Comparison of ENCODE assay signal across 15 cellular contexts in the genomic region with DNA sequence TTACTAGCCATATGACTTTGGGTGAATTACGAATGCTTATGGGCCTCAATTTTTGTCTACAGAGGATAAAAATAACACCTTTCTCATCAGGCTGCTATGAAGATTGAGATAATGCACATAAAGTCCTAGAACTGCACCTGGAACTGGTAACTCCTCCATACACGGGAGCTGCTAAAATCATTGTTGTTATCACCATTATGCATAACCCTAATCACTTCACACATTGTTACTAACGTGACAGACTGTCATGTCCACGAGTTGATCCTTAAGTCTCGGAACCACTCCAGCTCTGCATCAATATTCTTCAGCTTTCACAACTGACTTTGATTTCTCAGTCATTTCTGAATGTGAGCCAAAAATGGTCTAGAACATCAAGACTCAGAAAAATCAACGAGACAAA.
DNase-seq lines count a peak whose midpoint lies in the region; FAIRE-seq and TF ChIP-seq lines count a peak whose summit lies in the region.
"Had no signal": no experiment of that assay in that cellular context is flagged by ENCODE, and none has a peak within 500 bp of the region (broad histone marks: within the 10 kb centered on the region; RNA-seq: fewer than 3 reads in every experiment).

No MANE protein-coding gene starts in this region.

- DNase-seq in GM12891 (ENCODE audit: insufficient read length, low spot score): no peak
- peak; percentile 23 for DNase-seq in NCI-H82 treated with DMSO at 0.1 percent for 48 hours (lab: John Stamatoyannopoulos, UW; ENCODE audit: unreplicated experiment)
- DNase-seq in esophagus squamous epithelium (lab: John Stamatoyannopoulos, UW): no peak
- no peak for DNase-seq in osteocyte (ENCODE audit: extremely low spot score, unreplicated experiment)
- no peak for DNase-seq in stimulated activated CD4-positive, alpha-beta T cell treated with anti-CD3 and anti-CD28 coated beads, Interleukin-12 subunit alpha, Interleukin-12 subunit beta, amount 100 ng/mL, for 4 hours
- DNase-seq in NCI-H1105 treated with DMSO at 0.1 percent for 48 hours (lab: John Stamatoyannopoulos, UW): no peak
- DNase-seq in D341Med (ENCODE audit: low spot score): no peak
- DNase-seq: GF-D8, naive B cell, SIG-M5 had no signal

- H3K4me1 Mint-ChIP-seq in osteocyte (ENCODE audit: unreplicated experiment): peaks cover 60% of the 10 kb centered on the region

- FAIRE-seq in GM12891 (lab: Jason Lieb, UNC): peak; percentile 59
- FAIRE-seq: bronchial epithelial cell, D721Med had no signal

- peak overlapping the region in 3 of 4 donors; percentile 4 to 65 (median 43) for H3K27ac ChIP-seq in esophagus squamous epithelium

- H3K4me1 ChIP-seq in esophagus squamous epithelium: peaks cover 0 to 18% (median 8%) of the 10 kb centered on the region in 3 donors

- no peak overlapping the region for H3K4me3 ChIP-seq in esophagus squamous epithelium
- H3K4me3 ChIP-seq: hepatocyte had no signal

- H3K9me3 Mint-ChIP-seq in osteocyte (ENCODE audit: unreplicated experiment): no peaks in the 10 kb centered on the region
- H3K9me3 Mint-ChIP-seq: activated naive CD4-positive, alpha-beta T cell treated with anti-CD3 and anti-CD28 coated beads, Interleukin-2, amount 50 U/mL, for 24 hours; naive B cell had no signal

- no peaks in the 10 kb centered on the region for H3K27me3 ChIP-seq in esophagus squamous epithelium
- H3K27me3 ChIP-seq: hepatocyte had no signal

- intact Hi-C loops in esophagus squamous epithelium (cut with DNase I): no loop called here

- no peaks in the 10 kb centered on the region for H3K9me3 ChIP-seq in esophagus squamous epithelium

- H3K27me3 Mint-ChIP-seq in osteocyte (ENCODE audit: unreplicated experiment): no peaks in the 10 kb centered on the region
- H3K27me3 Mint-ChIP-seq: activated naive CD4-positive, alpha-beta T cell treated with anti-CD3 and anti-CD28 coated beads, Interleukin-2, amount 50 U/mL, for 24 hours; B cell; naive B cell had no signal

- H3K4me3 Mint-ChIP-seq in osteocyte (ENCODE audit: unreplicated experiment): no peak overlapping the region
- H3K4me3 Mint-ChIP-seq: activated naive CD4-positive, alpha-beta T cell treated with anti-CD3 and anti-CD28 coated beads, Interleukin-2, amount 50 U/mL, for 24 hours; B cell; naive B cell had no signal

- WGBS in esophagus squamous epithelium, 2 donors: 72 to 81% methylated on average over 6 of the region's 6 CpGs

- H3K36me3 ChIP-seq in esophagus squamous epithelium: no peaks in the 10 kb centered on the region

- peaks cover 19% of the 10 kb centered on the region for H3K36me3 Mint-ChIP-seq in osteocyte (ENCODE audit: unreplicated experiment)

- H3K27ac Mint-ChIP-seq in osteocyte (ENCODE audit: unreplicated experiment): peak overlapping the region; percentile 94
- H3K27ac Mint-ChIP-seq: activated naive CD4-positive, alpha-beta T cell treated with anti-CD3 and anti-CD28 coated beads, Interleukin-2, amount 50 U/mL, for 24 hours had no signal

- TF ChIP-seq CTCF in esophagus squamous epithelium (IDR thresholded peaks at IDR 0.05) (no peak), osteocyte (IDR thresholded peaks at IDR 0.05) (no peak)

- TF ChIP-seq POLR2A in GM12891 (IDR thresholded peaks at IDR 0.05; ENCODE audit: low read depth, low read length) (no peak), esophagus squamous epithelium (IDR thresholded peaks at IDR 0.05) (no peak)

TF ChIP-seq in GM12891, 5 proteins besides CTCF, POLR2A, EP300 and RAD21:
- no peak for TF ChIP-seq SPI1 (IDR thresholded peaks at IDR 0.05; ENCODE audit: low read depth, low read length)
- no peak for TF ChIP-seq PAX5 (IDR thresholded peaks at IDR 0.05; ENCODE audit: insufficient read depth, low read length, severe bottlenecking)
- TF ChIP-seq TAF1 (IDR thresholded peaks at IDR 0.05; ENCODE audit: low read depth, low read length): no peak
- TF ChIP-seq POLR2AphosphoS5 (IDR thresholded peaks at IDR 0.05; ENCODE audit: low read depth, low read length): no peak
- TF ChIP-seq POU2F2 (IDR thresholded peaks at IDR 0.05; ENCODE audit: low read depth, low read length): no peak
TF ChIP-seq in GM12891: peak in this region for 0.
